20 cellular contexts compared by ENCODE assay signal in genomic region chr1:88063605-88064004, GRCh38.
"Had no signal": no experiment of that assay in that cellular context is flagged by ENCODE, and none has a peak within 500 bp of the region (broad histone marks: within the 10 kb centered on the region; RNA-seq: fewer than 3 reads in every experiment).

No MANE protein-coding gene starts in this region.

- H3K4me3 ChIP-seq: body of pancreas, dorsolateral prefrontal cortex, gastroesophageal sphincter, heart left ventricle, mucosa of descending colon, right atrium auricular region, suprapubic skin, vagina had no signal

- FAIRE-seq: colon, TTC549 had no signal

- H3K9me3 ChIP-seq: body of pancreas, gastroesophageal sphincter, heart left ventricle, mucosa of descending colon, right atrium auricular region, suprapubic skin, vagina had no signal

- H3K27me3 ChIP-seq: body of pancreas, dorsolateral prefrontal cortex, gastroesophageal sphincter, heart left ventricle, right atrium auricular region, suprapubic skin, vagina had no signal

- ATAC-seq: activated CD4-positive, alpha-beta T cell treated with anti-CD3 and anti-CD28 coated beads for 36 hours; body of pancreas; gastroesophageal sphincter; heart left ventricle; left ventricle myocardium superior; mucosa of descending colon; WTC11 had no signal

- H3K4me1 ChIP-seq: body of pancreas, right atrium auricular region had no signal

- DNase-seq: activated CD4-positive, alpha-beta T cell treated with anti-CD3 and anti-CD28 coated beads for 36 hours; activated CD4-positive, alpha-beta T cell treated with anti-CD3 and anti-CD28 coated beads, Interleukin-2, amount 50 U/mL, for 48 hours; activated T-cell treated with anti-CD3 and anti-CD28 coated beads for 4 hours; amygdala; body of pancreas; central memory CD4-positive, alpha-beta T cell; dorsolateral prefrontal cortex; heart left ventricle; left ventricle myocardium superior; mucosa of descending colon; naive B cell; stimulated activated CD4-positive, alpha-beta T cell treated with anti-CD3 and anti-CD28 coated beads, Interleukin-2, amount 100 ng/mL, for 48 hours; trophoblast cell had no signal

- H3K36me3 ChIP-seq: gastroesophageal sphincter, heart left ventricle, right atrium auricular region, suprapubic skin, vagina had no signal

- H3K27ac ChIP-seq: body of pancreas, dorsolateral prefrontal cortex, gastroesophageal sphincter, heart left ventricle, right atrium auricular region, suprapubic skin, vagina had no signal
